ENCODE assay signal across 23 cellular contexts in genomic region chr2:17805717-17806354, GRCh38. TPM values are rescaled to one million over a fixed set of nuclear protein-coding genes. Genes with fewer than 3 reads are reported as not detected.
DNase-seq lines count a peak whose midpoint lies in the region; ATAC-seq and TF ChIP-seq lines count a peak whose summit lies in the region.
"Had no signal": no experiment of that assay in that cellular context is flagged by ENCODE, and none has a peak within 500 bp of the region (broad histone marks: within the 10 kb centered on the region; RNA-seq: fewer than 3 reads in every experiment).

No MANE protein-coding gene starts in this region.

- POLR2A ChIA-PET in activated B cell treated with CpG ODN at 0.5 μM for 24 hours (lab: Charles Lee), result interaction anchor here (0.5 to 7.7 kb wide), 13 partner anchors 11 to 66 kb away, joined by 3 to 172 read pairs (median 8); partner anchors contain the start of genes GEN1, MSGN1 and SMC6

- no peak for TF ChIP-seq CTCF in activated B cell treated with CpG ODN at 0.5 μM for 24 hours (IDR thresholded peaks at IDR 0.05)
- TF ChIP-seq CTCF in osteocyte (IDR thresholded peaks at IDR 0.05), result no peak

- no peaks in the 10 kb centered on the region for H3K27me3 Mint-ChIP-seq in activated B cell treated with CpG ODN at 0.5 μM for 24 hours
- peaks cover 20% of the 10 kb centered on the region for H3K27me3 Mint-ChIP-seq in osteocyte (ENCODE audit: unreplicated experiment)

- H3K36me3 Mint-ChIP-seq in activated B cell treated with CpG ODN at 0.5 μM for 24 hours (ENCODE audit: low read depth) (no peaks in the 10 kb centered on the region), osteocyte (ENCODE audit: unreplicated experiment) (no peaks in the 10 kb centered on the region)

- CTCF ChIA-PET in activated B cell treated with CpG ODN at 0.5 μM for 24 hours (lab: Charles Lee), result interaction anchor here (0.6 to 1.6 kb wide), 5 partner anchors 8 to 86 kb away, joined by 3 to 8 read pairs (median 3); partner anchors contain the start of genes GEN1 and SMC6

- intact Hi-C loops in activated B cell treated with CpG ODN at 0.5 μM for 24 hours (cut with micrococcal nuclease), result loop anchor here (2.0 kb wide), 1 partner anchor 17 kb away; no protein-coding TSS in a partner anchor

- no peak for DNase-seq in activated B cell treated with CpG ODN at 0.5 μM for 24 hours
- DNase-seq in osteocyte (ENCODE audit: extremely low spot score, unreplicated experiment), result peak; percentile 62
- no peak for DNase-seq in NCI-H2196 (lab: John Stamatoyannopoulos, UW; ENCODE audit: unreplicated experiment)
- DNase-seq in activated T-cell treated with anti-CD3 and anti-CD28 coated beads, Interleukin-2, amount 50 U/mL, for 1 hour, result no peak
- no peak for DNase-seq in activated CD8-positive, alpha-beta memory T cell treated with anti-CD3 and anti-CD28 coated beads for 24 hours
- DNase-seq: activated CD4-positive, alpha-beta T cell treated with anti-CD3 and anti-CD28 coated beads, Interleukin-2, amount 10 ng/mL, durations not matched to agents 7 days and 5 days; activated naive CD4-positive, alpha-beta T cell treated with Interleukin-2 at 50 U/mL for 16 hours; amygdala; dorsolateral prefrontal cortex; foreskin fibroblast; kidney glomerular epithelial cell; NCI-H187 treated with DMSO at 0.1 percent for 48 hours; NCI-H446; NK-92 treated with Interleukin-12 subunit alpha and Interleukin-12 subunit beta, amount 100 ng/mL, for 24 hours; stimulated activated CD4-positive, alpha-beta T cell treated with anti-CD3 and anti-CD28 coated beads, Interleukin-12 subunit alpha, Interleukin-12 subunit beta, amount 100 ng/mL, for 4 hours had no signal

- H3K27ac Mint-ChIP-seq in activated B cell treated with CpG ODN at 0.5 μM for 24 hours, result peak overlapping the region; percentile 97
- no peak overlapping the region for H3K27ac Mint-ChIP-seq in osteocyte (ENCODE audit: unreplicated experiment)
- H3K27ac Mint-ChIP-seq: activated CD4-positive, alpha-beta T cell treated with anti-CD3 and anti-CD28 coated beads, Interleukin-2, amount 10 ng/mL, durations not matched to agents 7 days and 5 days had no signal

- H3K9me3 Mint-ChIP-seq in activated B cell treated with CpG ODN at 0.5 μM for 24 hours, result no peaks in the 10 kb centered on the region
- H3K9me3 Mint-ChIP-seq in osteocyte (ENCODE audit: unreplicated experiment), result no peaks in the 10 kb centered on the region
- H3K9me3 Mint-ChIP-seq: activated CD4-positive, alpha-beta T cell treated with anti-CD3 and anti-CD28 coated beads, Interleukin-2, amount 10 ng/mL, durations not matched to agents 7 days and 5 days; neural crest cell had no signal

- H3K4me1 Mint-ChIP-seq in activated B cell treated with CpG ODN at 0.5 μM for 24 hours (peaks cover 78% of the 10 kb centered on the region), osteocyte (ENCODE audit: unreplicated experiment) (no peaks in the 10 kb centered on the region)
- H3K4me1 Mint-ChIP-seq: activated CD4-positive, alpha-beta T cell treated with anti-CD3 and anti-CD28 coated beads, Interleukin-2, amount 10 ng/mL, durations not matched to agents 7 days and 5 days had no signal

- peak; percentile 49 for ATAC-seq in GM19397 (IDR thresholded peaks at IDR 0.05; ENCODE audit: unreplicated experiment)
- ATAC-seq in HG03354 (IDR thresholded peaks at IDR 0.05; ENCODE audit: poor library complexity, severe bottlenecking, unreplicated experiment), result peak; percentile 46
- ATAC-seq in activated B cell treated with CpG ODN at 0.5 μM for 24 hours (ENCODE audit: low read depth), result peak; percentile 20

- peak overlapping the region; percentile 50 for H3K4me3 Mint-ChIP-seq in activated B cell treated with CpG ODN at 0.5 μM for 24 hours
- no peak overlapping the region for H3K4me3 Mint-ChIP-seq in osteocyte (ENCODE audit: unreplicated experiment)
- H3K4me3 Mint-ChIP-seq: activated CD4-positive, alpha-beta T cell treated with anti-CD3 and anti-CD28 coated beads, Interleukin-2, amount 10 ng/mL, durations not matched to agents 7 days and 5 days; neural crest cell had no signal

RNA-seq across cellular contexts. Expression of gene MSGN1, which starts 10.4 kb away (rescaled TPM):
- 0.42 TPM in 1 of 2 replicates, not detected in the other for total RNA-seq in activated B cell treated with CpG ODN at 0.5 μM for 24 hours
- total RNA-seq in osteocyte, result not detected in 2 replicates
- total RNA-seq: activated CD4-positive, alpha-beta T cell treated with anti-CD3 and anti-CD28 coated beads, Interleukin-2, amount 10 ng/mL, durations not matched to agents 7 days and 5 days; cardiac muscle cell; Daoy; dorsolateral prefrontal cortex; H4; neural crest cell; pulmonary artery endothelial cell; temporal lobe had no signal

RNA-seq across cellular contexts. Expression of gene GEN1, which starts 51.9 kb away (rescaled TPM):
- total RNA-seq in activated B cell treated with CpG ODN at 0.5 μM for 24 hours, result 141 and 163 TPM in 2 replicates
- 5.5 and 11.0 TPM in 2 replicates for total RNA-seq in osteocyte

RNA-seq across cellular contexts. Expression of gene SMC6, which starts 52.2 kb away (rescaled TPM):
- 121 and 127 TPM in 2 replicates for total RNA-seq in activated B cell treated with CpG ODN at 0.5 μM for 24 hours
- 21.3 and 22.5 TPM in 2 replicates for total RNA-seq in osteocyte

Comparison
In these comparisons a context has a peak if more than half of its experiments do, and no peak if none do; other contexts are left out.
1. RNA of gene GEN1, which starts 51.9 kb away (total RNA-seq): 141 to 163 TPM in activated B cell treated with CpG ODN at 0.5 μM for 24 hours; 5.5 to 11.0 TPM in osteocyte; every median in the first group is over 10 times any median in the second.
2. Peak in every context shown above with its lines, with median percentiles within 50 percentile points of each other: ATAC-seq.